In genomic region chr20:9306521-9306920, GRCh38 we compare ENCODE assay signal across 15 cellular contexts.
DNase-seq lines count a peak whose midpoint lies in the region; ATAC-seq and TF ChIP-seq lines count a peak whose summit lies in the region.
"Had no signal": no experiment of that assay in that cellular context is flagged by ENCODE, and none has a peak within 500 bp of the region (broad histone marks: within the 10 kb centered on the region; RNA-seq: fewer than 3 reads in every experiment).

No MANE protein-coding gene starts in this region.

- H3K9ac ChIP-seq in PC-3 (ENCODE audit: low read length): no peak overlapping the region

- CTCF ChIA-PET in PC-3 (lab: Charles Lee): interaction anchor here (0.6 kb wide), 1 partner anchor 453 kb away, joined by 3 read pairs; no protein-coding TSS in a partner anchor

- H3K4me2 ChIP-seq in PC-3 (ENCODE audit: low read length): 0 out of 2 replicates have a peak overlapping the region, but pooled peaks have one; percentile 13

- peak; percentile 37 for ATAC-seq in PC-3
- no peak for ATAC-seq in HG03196 (IDR thresholded peaks at IDR 0.05; ENCODE audit: unreplicated experiment)
- ATAC-seq: activated CD8-positive, alpha-beta T cell treated with anti-CD3 and anti-CD28 coated beads for 36 hours had no signal

- DNase-seq in H4 (ENCODE audit: low spot score) (peak; percentile 61), PC-3 (peak; percentile 90), epithelial cell of prostate (ENCODE audit: low read depth, low spot score) (peak; percentile 87), skeletal muscle cell (ENCODE audit: low read depth) (peak; percentile 96), middle frontal gyrus (ENCODE audit: extremely low spot score, low spot score) (no peak), NCI-H526 treated with DMSO at 0.1 percent for 48 hours (lab: John Stamatoyannopoulos, UW) (no peak), ureter (ENCODE audit: low spot score) (no peak)
- DNase-seq: activated CD8-positive, alpha-beta T cell treated with anti-CD3 and anti-CD28 coated beads for 36 hours; activated naive CD4-positive, alpha-beta T cell treated with anti-CD3 and anti-CD28 coated beads, Interleukin-2, amount 10 ng/mL, durations not matched to agents 7 days and 5 days; gastrocnemius medialis; NCI-H1048; NCI-H446 treated with DMSO at 0.1 percent for 48 hours; T1000 had no signal

- no peaks in the 10 kb centered on the region for H3K79me2 ChIP-seq in PC-3 (ENCODE audit: low read length)

- no peaks in the 10 kb centered on the region for H3K9me3 ChIP-seq in PC-3 (ENCODE audit: low read length)
- H3K9me3 ChIP-seq: gastrocnemius medialis had no signal

- intact Hi-C loops in PC-3 (cut with micrococcal nuclease): no loop called here

- H3K27me3 ChIP-seq in PC-3 (ENCODE audit: low read length): no peaks in the 10 kb centered on the region
- H3K27me3 ChIP-seq: gastrocnemius medialis had no signal

- H3K4me3 ChIP-seq in PC-3 (ENCODE audit: low read length) (no peak overlapping the region), skeletal muscle cell (ENCODE audit: low read depth, low read length) (no peak overlapping the region)
- H3K4me3 ChIP-seq: gastrocnemius medialis, skin epidermis had no signal

- POLR2A ChIA-PET in PC-3 (lab: Charles Lee; ENCODE audit: unreplicated experiment): no interaction called here

- H3K4me1 ChIP-seq in PC-3 (ENCODE audit: insufficient read depth, low read length): peaks cover 29% of the 10 kb centered on the region

- no peaks in the 10 kb centered on the region for H3K36me3 ChIP-seq in PC-3 (ENCODE audit: low read depth, low read length)
- H3K36me3 ChIP-seq: gastrocnemius medialis had no signal

- H3K27ac ChIP-seq in PC-3 (ENCODE audit: low read length) (no peak overlapping the region), epithelial cell of prostate (peak overlapping the region; percentile 8)
- H3K27ac ChIP-seq: gastrocnemius medialis had no signal

- no TSS peak for BruUV-seq in PC-3 (replicated peaks; lab: Mats Ljungman, UMichigan)

- H3F3A ChIP-seq in PC-3 (ENCODE audit: low read length, unreplicated experiment): no peaks in the 10 kb centered on the region

- no peak overlapping the region for H2AFZ ChIP-seq in PC-3 (ENCODE audit: low read length)

- no peaks in the 10 kb centered on the region for H4K20me1 ChIP-seq in PC-3 (ENCODE audit: low read length)

- no peaks in the 10 kb centered on the region for H3K9me2 ChIP-seq in PC-3 (replicated peaks; ENCODE audit: low read length)

- no peak for TF ChIP-seq CTCF in PC-3 (conservative IDR thresholded peaks at IDR 0.05; ENCODE audit: low read depth, low read length)

Comparison
In these comparisons a context has a peak if more than half of its experiments do, and no peak if none do; other contexts are left out.
1. DNase-seq: peak in H4 (single experiment), PC-3 (single experiment), epithelial cell of prostate (single experiment) and skeletal muscle cell (single experiment); none in middle frontal gyrus (single experiment), NCI-H526 treated with DMSO at 0.1 percent for 48 hours (single experiment) and ureter (single experiment).